ENCODE assay signal across 1 cellular context in genomic region chr10:84196083-84196482, GRCh38.
TF ChIP-seq lines count a peak whose summit lies in the region.

No MANE protein-coding gene starts in this region.

TF ChIP-seq in HCT116, 20 proteins besides CTCF, POLR2A, EP300 and RAD21:
- TF ChIP-seq ZBTB33 (IDR thresholded peaks at IDR 0.05; ENCODE audit: extremely low read depth, insufficient replicate concordance, low read length) (no peak), POLR2AphosphoS5 (IDR thresholded peaks at IDR 0.05; ENCODE audit: low read depth, low read length) (no peak), JUND (IDR thresholded peaks at IDR 0.05) (no peak), YY1 (IDR thresholded peaks at IDR 0.05; ENCODE audit: extremely low read depth, insufficient replicate concordance, low read depth, low read length) (no peak), EGR1 (IDR thresholded peaks at IDR 0.05; ENCODE audit: low read depth) (no peak), CEBPB (IDR thresholded peaks at IDR 0.05; ENCODE audit: low read depth) (no peak), EZH2 (IDR thresholded peaks at IDR 0.05) (no peak), ZNF274 (IDR thresholded peaks at IDR 0.05; ENCODE audit: low read depth, low read length) (no peak), SIN3A (IDR thresholded peaks at IDR 0.05; ENCODE audit: low read depth) (no peak), CBX3 (IDR thresholded peaks at IDR 0.05; ENCODE audit: low read depth) (no peak)
